13 cellular contexts compared by ENCODE assay signal in genomic region chr16:3084969-3085670, GRCh38. TPM values are rescaled to one million over a fixed set of nuclear protein-coding genes. Genes with fewer than 3 reads are reported as not detected.
"Had no signal": no experiment of that assay in that cellular context is flagged by ENCODE, and none has a peak within 500 bp of the region (broad histone marks: within the 10 kb centered on the region; RNA-seq: fewer than 3 reads in every experiment).

No MANE protein-coding gene starts in this region.

- H3K27me3 ChIP-seq: right atrium auricular region had no signal

- H3K27ac Mint-ChIP-seq: activated naive CD8-positive, alpha-beta T cell had no signal

- H3K9me3 ChIP-seq: right atrium auricular region, tibial artery had no signal

- H3K27me3 Mint-ChIP-seq: activated naive CD8-positive, alpha-beta T cell had no signal

- H3K4me3 Mint-ChIP-seq: activated naive CD8-positive, alpha-beta T cell; brain had no signal

- H3K36me3 ChIP-seq: right atrium auricular region, tibial artery had no signal

- H3K36me3 Mint-ChIP-seq: activated naive CD8-positive, alpha-beta T cell; brain had no signal

- H3K4me3 ChIP-seq: tibial artery had no signal

- H3K27ac ChIP-seq: tibial artery had no signal

- H3K4me1 ChIP-seq: tibial artery had no signal

- DNase-seq: activated CD4-positive, alpha-beta T cell treated with anti-CD3 and anti-CD28 coated beads, Interleukin-2, amount 50 U/mL, for 48 hours; amygdala; erythroblast; hippocampal formation; kidney glomerular epithelial cell; small intestine; T1000; tibial artery had no signal

RNA-seq across cellular contexts. Expression of gene ZSCAN10, which starts 14.0 kb away (rescaled TPM):
- total RNA-seq: lower leg skin, posterior vena cava, right atrium auricular region had no signal
